16 cellular contexts compared by ENCODE assay signal in genomic region chr2:169116307-169116706, GRCh38. TPM values are rescaled to one million over a fixed set of nuclear protein-coding genes. Genes with fewer than 3 reads are reported as not detected.
DNase-seq lines count a peak whose midpoint lies in the region; ATAC-seq, FAIRE-seq and TF ChIP-seq lines count a peak whose summit lies in the region.
"Had no signal": no experiment of that assay in that cellular context is flagged by ENCODE, and none has a peak within 500 bp of the region (broad histone marks: within the 10 kb centered on the region; RNA-seq: fewer than 3 reads in every experiment).

No MANE protein-coding gene starts in this region.

- peak overlapping the region; percentile 2 for H3K4me2 ChIP-seq in Loucy (ENCODE audit: low read depth, low read length, poor library complexity, severe bottlenecking)
- H3K4me2 ChIP-seq: A549 had no signal

- H3K27me3 Mint-ChIP-seq in osteocyte (ENCODE audit: unreplicated experiment) = peaks cover 2% of the 10 kb centered on the region

- no peaks in the 10 kb centered on the region for H4K20me1 ChIP-seq in Loucy (ENCODE audit: insufficient read depth, low read length, poor library complexity, severe bottlenecking)

- peaks cover 3% of the 10 kb centered on the region for H3K9me3 Mint-ChIP-seq in osteocyte (ENCODE audit: unreplicated experiment)
- H3K9me3 Mint-ChIP-seq: CD4-positive, alpha-beta memory T cell had no signal

- no peaks in the 10 kb centered on the region for H3K9me3 ChIP-seq in Loucy (ENCODE audit: insufficient read depth, low read depth, low read length)
- H3K9me3 ChIP-seq: A549, BE2C had no signal

- H3K4me3 ChIP-seq in Loucy (ENCODE audit: low read length, poor library complexity, severe bottlenecking) = no peak overlapping the region
- H3K4me3 ChIP-seq: A549, GM12878, GM23248 had no signal

- H3K9ac ChIP-seq in Loucy (ENCODE audit: low read depth, low read length, poor library complexity, severe bottlenecking) = no peak overlapping the region
- H3K9ac ChIP-seq: GM23248 had no signal

- no peak for FAIRE-seq in urothelium cell line (lab: Jason Lieb, UNC)
- FAIRE-seq: A549, GM12878, GM18507, H54 had no signal

- no peaks in the 10 kb centered on the region for H3K27me3 ChIP-seq in Loucy (ENCODE audit: insufficient read depth, low read length, poor library complexity, severe bottlenecking)
- H3K27me3 ChIP-seq: BE2C had no signal

- intact Hi-C loops in left cardiac atrium (cut with DNase I) = no loop called here

- H3K79me2 ChIP-seq in Loucy (ENCODE audit: insufficient read depth, low read length) = no peaks in the 10 kb centered on the region

- peaks cover 20% of the 10 kb centered on the region for H3K4me1 Mint-ChIP-seq in osteocyte (ENCODE audit: unreplicated experiment)

- no peaks in the 10 kb centered on the region for H3K9me2 ChIP-seq in Loucy (replicated peaks; ENCODE audit: low read depth, low read length)

- H3K4me1 ChIP-seq in Loucy (ENCODE audit: insufficient read depth, low read length, poor library complexity, severe bottlenecking) = peaks cover 49% of the 10 kb centered on the region
- H3K4me1 ChIP-seq: A549, BE2C had no signal

- no peaks in the 10 kb centered on the region for H3F3A ChIP-seq in Loucy (ENCODE audit: low read depth)

- no peaks in the 10 kb centered on the region for H3K36me3 Mint-ChIP-seq in osteocyte (ENCODE audit: unreplicated experiment)
- H3K36me3 Mint-ChIP-seq: CD4-positive, alpha-beta memory T cell had no signal

- TF ChIP-seq CTCF in Loucy (conservative IDR thresholded peaks at IDR 0.05; ENCODE audit: low read length) (no peak), osteocyte (IDR thresholded peaks at IDR 0.05) (no peak)

- peak overlapping the region; percentile 38 for H3K27ac Mint-ChIP-seq in osteocyte (ENCODE audit: unreplicated experiment)
- H3K27ac Mint-ChIP-seq: CD4-positive, alpha-beta memory T cell had no signal

- DNase-seq in astrocyte of the hippocampus (ENCODE audit: low read depth, low spot score) (peak; percentile 7), left cardiac atrium (no peak), osteocyte (ENCODE audit: extremely low spot score, unreplicated experiment) (no peak), urothelium cell line (ENCODE audit: low spot score) (no peak)
- DNase-seq: BE2C; CD4-positive, alpha-beta memory T cell; DMS79; GM23248 had no signal

- H3K4me3 Mint-ChIP-seq in osteocyte (ENCODE audit: unreplicated experiment) = no peak overlapping the region
- H3K4me3 Mint-ChIP-seq: CD4-positive, alpha-beta memory T cell had no signal

- H2AFZ ChIP-seq in Loucy (ENCODE audit: low read length) = no peak overlapping the region
- H2AFZ ChIP-seq: GM23248 had no signal

- ATAC-seq in left cardiac atrium (peak; percentile 62 to 69), HG03469 (IDR thresholded peaks at IDR 0.05; ENCODE audit: unreplicated experiment) (no peak)
- ATAC-seq: A549, GM12878, HCT116 had no signal

- H3K36me3 ChIP-seq in Loucy (ENCODE audit: insufficient read depth, low read length) = no peaks in the 10 kb centered on the region
- H3K36me3 ChIP-seq: BE2C had no signal

RNA-seq across cellular contexts. Expression of gene DHRS9, which starts 46.9 kb away (rescaled TPM):
- total RNA-seq in left cardiac atrium = 10 to 100 TPM; 47.6 to 76.9 TPM
- not detected in 2 replicates for total RNA-seq in osteocyte
- total RNA-seq: G401, GM23248 had no signal

Comparison
In these comparisons a context has a peak if more than half of its experiments do, and no peak if none do; other contexts are left out.
1. RNA of gene DHRS9, which starts 46.9 kb away (total RNA-seq): 47.6 to 76.9 TPM in left cardiac atrium; not detected in osteocyte; every median in the first group is over 10 times any median in the second.